Comparison of ENCODE assay signal across 18 cellular contexts in genomic region chr3:66744986-66745385, GRCh38.
"Had no signal": no experiment of that assay in that cellular context is flagged by ENCODE, and none has a peak within 500 bp of the region (broad histone marks: within the 10 kb centered on the region; RNA-seq: fewer than 3 reads in every experiment).

No MANE protein-coding gene starts in this region.

- H3K36me3 ChIP-seq: esophagus muscularis mucosa, neural progenitor cell, pancreas, stomach, thoracic aorta, transverse colon had no signal

- ATAC-seq: left lobe of liver; natural killer cell treated with Interleukin-12 subunit alpha and Interleukin-12 subunit beta and Interleukin-15 and Interleukin-18, amount 100 ng/mL, for 72 hours; pancreas; right cardiac atrium had no signal

- H3K9me3 ChIP-seq: esophagus muscularis mucosa, pancreas, stomach, thoracic aorta, transverse colon had no signal

- H2AFZ ChIP-seq: hepatocyte, neural progenitor cell had no signal

- H3K9ac ChIP-seq: neural progenitor cell had no signal

- H3K27me3 ChIP-seq: esophagus muscularis mucosa, hepatocyte, neural progenitor cell, pancreas, stomach, transverse colon had no signal

- H3K27ac ChIP-seq: epithelial cell of prostate, esophagus muscularis mucosa, hepatocyte, neural progenitor cell, pancreas, stomach, thoracic aorta, transverse colon had no signal

- DNase-seq: effector memory CD4-positive, alpha-beta T cell; kidney glomerular epithelial cell; nucleus accumbens; pancreas; right cardiac atrium; small intestine; stimulated activated CD4-positive, alpha-beta T cell treated with anti-CD3 and anti-CD28 coated beads, Interleukin-12 subunit alpha, Interleukin-12 subunit beta, amount 100 ng/mL, for 4 hours; stimulated activated naive CD4-positive, alpha-beta T cell; stomach; substantia nigra; transverse colon had no signal

- H3K79me2 ChIP-seq: hepatocyte had no signal

- H3K4me2 ChIP-seq: hepatocyte, neural progenitor cell had no signal

- H3K4me3 ChIP-seq: esophagus muscularis mucosa, hepatocyte, neural progenitor cell, pancreas, stomach, thoracic aorta, transverse colon had no signal

- H3K4me1 ChIP-seq: pancreas, transverse colon had no signal
